8 cellular contexts compared by ENCODE assay signal in genomic region chr9:72280913-72281500, GRCh38.
DNase-seq lines count a peak whose midpoint lies in the region; ATAC-seq and TF ChIP-seq lines count a peak whose summit lies in the region.

No MANE protein-coding gene starts in this region.

- H3K27me3 ChIP-seq in HL-60 (ENCODE audit: insufficient read depth, poor library complexity, severe bottlenecking) (no peaks in the 10 kb centered on the region), PC-9 (ENCODE audit: insufficient read depth, low read depth) (no peaks in the 10 kb centered on the region), fibroblast of lung (ENCODE audit: control insufficient read depth, insufficient read depth, low read length) (no peaks in the 10 kb centered on the region)

- CTCF ChIA-PET in PC-9 (lab: Charles Lee) = interaction anchor here (0.6 to 2.7 kb wide), 7 partner anchors 23 to 936 kb away, joined by 3 to 10 read pairs (median 3); no protein-coding TSS in a partner anchor

- ATAC-seq in stimulated activated naive CD8-positive, alpha-beta T cell treated with anti-CD3 and anti-CD28 coated beads, Interleukin-15, Interleukin-2, amounts not matched to agents 100 U/mL and 50 U/mL, for 24 hours = peak; percentile 80

- H3K9me3 ChIP-seq in PC-9 (ENCODE audit: insufficient read depth, low read depth) (no peaks in the 10 kb centered on the region), fibroblast of lung (ENCODE audit: control insufficient read depth, insufficient read depth, low read depth, low read length) (no peaks in the 10 kb centered on the region)

- intact Hi-C loops in PC-9 (cut with micrococcal nuclease; ENCODE audit: unreplicated experiment) = loop anchor here (1.0 to 5.0 kb wide), 8 partner anchors 196 to 901 kb away; no protein-coding TSS in a partner anchor

- no TSS peak for BruUV-seq in PC-9 (replicated peaks; lab: Mats Ljungman, UMichigan)

- no peak overlapping the region for H3K27ac Mint-ChIP-seq in nephron progenitor cell

- H4K20me1 ChIP-seq in PC-9 (ENCODE audit: insufficient read depth) (no peaks in the 10 kb centered on the region), fibroblast of lung (ENCODE audit: control insufficient read depth, extremely low read depth, insufficient read depth, low read length) (no peaks in the 10 kb centered on the region)

- H3K9me2 ChIP-seq in PC-9 (ENCODE audit: insufficient read depth) = no peaks in the 10 kb centered on the region

- H3K27me3 Mint-ChIP-seq in nephron progenitor cell (ENCODE audit: low read depth, poor library complexity) = peaks cover 9% of the 10 kb centered on the region

- no peak overlapping the region for H3K27ac ChIP-seq in HL-60 (replicated peaks)
- H3K27ac ChIP-seq in PC-9 = no peak overlapping the region
- H3K27ac ChIP-seq in fibroblast of lung (ENCODE audit: insufficient read depth, low read length) = no peak overlapping the region

- H3K36me3 ChIP-seq in PC-9 (ENCODE audit: low read depth) = no peaks in the 10 kb centered on the region
- H3K36me3 ChIP-seq in fibroblast of lung (ENCODE audit: control insufficient read depth, insufficient read depth, low read length) = no peaks in the 10 kb centered on the region

- TF ChIP-seq CTCF in GM20000 (IDR thresholded peaks at IDR 0.05; ENCODE audit: extremely low read depth, missing control alignments) = peak; percentile 85
- peak; percentile 89 for TF ChIP-seq CTCF in HL-60 (IDR thresholded peaks at IDR 0.05; ENCODE audit: insufficient read depth, low read length)
- TF ChIP-seq CTCF in PC-9 (conservative IDR thresholded peaks at IDR 0.05) = peak; percentile 96
- TF ChIP-seq CTCF in fibroblast of lung (conservative IDR thresholded peaks at IDR 0.05 in 1 of 2, IDR thresholded peaks at IDR 0.05 in 1 of 2; ENCODE audit: low read depth in 1 of 2, low read length in 2 of 2) = peak; percentile 97 to 98
- TF ChIP-seq CTCF in nephron progenitor cell (IDR thresholded peaks at IDR 0.05) = peak; percentile 91

- no peaks in the 10 kb centered on the region for H3K9me3 Mint-ChIP-seq in nephron progenitor cell

- no peaks in the 10 kb centered on the region for H3K36me3 Mint-ChIP-seq in nephron progenitor cell (ENCODE audit: low read depth)

- DNase-seq in DMS114 treated with DMSO at 0.1 percent for 48 hours (lab: John Stamatoyannopoulos, UW; ENCODE audit: unreplicated experiment) (peak; percentile 65), GM20000 (ENCODE audit: low spot score) (peak; percentile 69), HL-60 (ENCODE audit: low read depth in 1 of 2, low spot score in 1 of 2) (peak; percentile 45 to 68), PC-9 (peak; percentile 46 to 72), fibroblast of lung (ENCODE audit: low read depth in 2 of 2) (peak; percentile 54 to 74), nephron progenitor cell (peak; percentile 77)
- peak; percentile 65 for DNase-seq in activated T-cell treated with anti-CD3 and anti-CD28 coated beads, Interleukin-2, amount 50 U/mL, for 1 hour
- peak; percentile 69 for DNase-seq in stimulated activated naive CD8-positive, alpha-beta T cell treated with anti-CD3 and anti-CD28 coated beads, Interleukin-15, Interleukin-2, amounts not matched to agents 100 U/mL and 50 U/mL, for 24 hours

- no peaks in the 10 kb centered on the region for H3K79me2 ChIP-seq in PC-9 (ENCODE audit: low read depth)
- no peaks in the 10 kb centered on the region for H3K79me2 ChIP-seq in fibroblast of lung (ENCODE audit: control insufficient read depth, insufficient read depth, low read length)

- H3F3A ChIP-seq in PC-9 (ENCODE audit: insufficient read depth, low read depth) = no peaks in the 10 kb centered on the region

- no peaks in the 10 kb centered on the region for H3K4me1 ChIP-seq in PC-9 (replicated peaks; ENCODE audit: insufficient read depth)
- no peaks in the 10 kb centered on the region for H3K4me1 ChIP-seq in fibroblast of lung (ENCODE audit: control insufficient read depth, extremely low read depth, insufficient read depth, low read length)

- H3K4me1 Mint-ChIP-seq in nephron progenitor cell = no peaks in the 10 kb centered on the region

- H3K4me2 ChIP-seq in PC-9 (no peak overlapping the region), fibroblast of lung (ENCODE audit: extremely low read depth, insufficient read depth, low read length) (no peak overlapping the region)

- H3K9ac ChIP-seq in fibroblast of lung (ENCODE audit: insufficient read depth, low read length) = no peak overlapping the region

- H2AFZ ChIP-seq in PC-9 (no peak overlapping the region), fibroblast of lung (ENCODE audit: low read length) (no peak overlapping the region)

- H3K4me3 ChIP-seq in HL-60 (replicated peaks; ENCODE audit: insufficient read depth, low read length) (no peak overlapping the region), PC-9 (no peak overlapping the region), fibroblast of lung (replicated peaks in 1 of 4; ENCODE audit: control extremely low read depth in 1 of 4, insufficient read depth in 1 of 4, low read depth in 3 of 4, low read length in 4 of 4) (no peak overlapping the region)

- POLR2A ChIA-PET in PC-9 (lab: Charles Lee; ENCODE audit: unreplicated experiment) = interaction anchor here (0.6 to 0.7 kb wide), 3 partner anchors 35 to 246 kb away, joined by 4 to 5 read pairs (median 4); no protein-coding TSS in a partner anchor

- H3K4me3 Mint-ChIP-seq in nephron progenitor cell = no peak overlapping the region
